Comparison of ENCODE assay signal across 8 cellular contexts in genomic region chr11:112227002-112227401, GRCh38. TPM values are rescaled to one million over a fixed set of nuclear protein-coding genes. Genes with fewer than 3 reads are reported as not detected.
DNase-seq lines count a peak whose midpoint lies in the region; ATAC-seq and TF ChIP-seq lines count a peak whose summit lies in the region.

No MANE protein-coding gene starts in this region.

- TF ChIP-seq POLR2A in breast epithelium (IDR thresholded peaks at IDR 0.05) (no peak), right lobe of liver (IDR thresholded peaks at IDR 0.05) (no peak), tibial nerve (IDR thresholded peaks at IDR 0.05) (no peak)

- no peaks in the 10 kb centered on the region for H3K9me3 Mint-ChIP-seq in Calu3 (ENCODE audit: low read depth, unreplicated experiment)

- no peaks in the 10 kb centered on the region for H3K9me3 ChIP-seq in breast epithelium
- no peaks in the 10 kb centered on the region for H3K9me3 ChIP-seq in right lobe of liver
- no peaks in the 10 kb centered on the region for H3K9me3 ChIP-seq in tibial nerve

- no TSS peak for BruUV-seq in Calu3 (replicated peaks; lab: Mats Ljungman, UMichigan)

- H3K36me3 Mint-ChIP-seq in Calu3 (ENCODE audit: insufficient read depth, unreplicated experiment) = peaks cover 36% of the 10 kb centered on the region

- H3K27ac ChIP-seq in breast epithelium (peak overlapping the region; percentile 97 to 98), right lobe of liver (peak overlapping the region; percentile 95 to 99 (median 96)), tibial nerve (peak overlapping the region; percentile 96 to 100 (median 100))

- H3K4me1 ChIP-seq in breast epithelium (peaks cover 0 to 7% of the 10 kb centered on the region in 2 donors), right lobe of liver (peaks cover 0 to 29% (median 11%) of the 10 kb centered on the region in 4 donors), tibial nerve (peaks cover 0 to 26% (median 3%) of the 10 kb centered on the region in 4 donors)

- WGBS in right lobe of liver (ENCODE audit: insufficient coverage, low coverage, low lambda C conversion rate, missing lambda C conversion rate) = 10% methylated on average over 12 of the region's 12 CpGs
- 1 to 5% methylated on average over 12 of the region's 12 CpGs for WGBS in tibial nerve, 2 donors

- peak overlapping the region; percentile 87 for H3K4me3 ChIP-seq in LNCaP clone FGC (ENCODE audit: low read depth, low read length)
- H3K4me3 ChIP-seq in breast epithelium = peak overlapping the region; percentile 76 to 99 (median 80)
- H3K4me3 ChIP-seq in right lobe of liver = peak overlapping the region; percentile 64 to 69 (median 67)
- peak overlapping the region; percentile 64 to 97 (median 77) for H3K4me3 ChIP-seq in tibial nerve

- no peak for ATAC-seq in right lobe of liver
- ATAC-seq in GM19023 (IDR thresholded peaks at IDR 0.05; ENCODE audit: unreplicated experiment) = no peak

- peaks cover 8% of the 10 kb centered on the region for H3K4me1 Mint-ChIP-seq in Calu3 (ENCODE audit: low read depth, unreplicated experiment)

- DNase-seq in Calu3 (no peak), LNCaP clone FGC (ENCODE audit: low read depth) (no peak), breast epithelium (ENCODE audit: low spot score in 2 of 2) (no peak), right lobe of liver (no peak), tibial nerve (ENCODE audit: low spot score in 2 of 2) (no peak), COR-L47 (lab: John Stamatoyannopoulos, UW) (no peak)
- DNase-seq in activated CD8-positive, alpha-beta memory T cell treated with anti-CD3 and anti-CD28 coated beads, Interleukin-2, amount 50 U/mL, for 4 hours = no peak

- intact Hi-C loops in Calu3 (cut with micrococcal nuclease; ENCODE audit: unreplicated experiment) = loop anchor here (5.0 kb wide), 1 partner anchor 40 kb away; no protein-coding TSS in a partner anchor
- intact Hi-C loops in breast epithelium (cut with DNase I; ENCODE audit: low total_unique reads) = loop anchor here (5.0 kb wide), 1 partner anchor 1030 kb away; no protein-coding TSS in a partner anchor
- intact Hi-C loops in right lobe of liver (cut with DNase I) = no loop called here

- no peak for TF ChIP-seq EP300 in tibial nerve (IDR thresholded peaks at IDR 0.05)

- no peak for TF ChIP-seq CTCF in Calu3 (IDR thresholded peaks at IDR 0.05; ENCODE audit: unreplicated experiment)
- TF ChIP-seq CTCF in LNCaP clone FGC (IDR thresholded peaks at IDR 0.05; ENCODE audit: control insufficient read depth, extremely low read depth, insufficient read depth) = no peak
- TF ChIP-seq CTCF in breast epithelium (IDR thresholded peaks at IDR 0.05) = no peak
- TF ChIP-seq CTCF in right lobe of liver (IDR thresholded peaks at IDR 0.05) = no peak
- TF ChIP-seq CTCF in tibial nerve (IDR thresholded peaks at IDR 0.05) = peak in 2 of 5 experiments; percentile 2 to 5

- H3K27me3 Mint-ChIP-seq in Calu3 (ENCODE audit: unreplicated experiment) = no peaks in the 10 kb centered on the region

- H3K36me3 ChIP-seq in breast epithelium (no peaks in the 10 kb centered on the region), right lobe of liver (peaks cover 0 to 28% (median 15%) of the 10 kb centered on the region in 4 donors), tibial nerve (peaks cover 0 to 26% (median 13%) of the 10 kb centered on the region in 3 donors)

- CTCF ChIA-PET in Calu3 (lab: Charles Lee) = interaction anchor here (0.9 kb wide), 1 partner anchor 53 kb away, joined by 5 read pairs; no protein-coding TSS in a partner anchor

- H3K27ac Mint-ChIP-seq in Calu3 (ENCODE audit: unreplicated experiment) = peak overlapping the region; percentile 90

- peak overlapping the region; percentile 81 for H3K4me3 Mint-ChIP-seq in Calu3 (ENCODE audit: low read depth, unreplicated experiment)

- H3K27me3 ChIP-seq in breast epithelium (no peaks in the 10 kb centered on the region), right lobe of liver (no peaks in the 10 kb centered on the region), tibial nerve (no peaks in the 10 kb centered on the region)

RNA-seq across cellular contexts. Expression of gene PTS, which starts 0.8 kb away (rescaled TPM):
- total RNA-seq in Calu3 (2022) (28.8 and 29.3 TPM in 2 replicates), breast epithelium (10 to 100 TPM; 21.8 to 40.4 (median 38.7) TPM), right lobe of liver (10 to 100 TPM; 37.8 to 66.9 (median 55.4) TPM), tibial nerve (10 to 100 TPM; 24.3 to 40.0 (median 38.3) TPM)

RNA-seq across cellular contexts. Expression of gene PLET1, which starts 33.7 kb away (rescaled TPM):
- not detected in 2 replicates for total RNA-seq in Calu3 (2022)
- not detected for total RNA-seq in breast epithelium
- total RNA-seq in right lobe of liver = not detected
- not detected for total RNA-seq in tibial nerve

RNA-seq across cellular contexts. Expression of gene BCO2, which starts 51.7 kb away (rescaled TPM):
- total RNA-seq in Calu3 (2022) (13.8 and 15.0 TPM in 2 replicates), breast epithelium (10 to 100 TPM in 1 of 3 donors, 1 to 10 TPM in 2; 3.4 to 10.8 (median 5.2) TPM), right lobe of liver (100 to 1,000 TPM in 2 of 6 experiments, 10 to 100 TPM in 4; 33.3 to 118 (median 75.5) TPM), tibial nerve (10 to 100 TPM in 3 of 4 donors, 1 to 10 TPM in 1; 5.1 to 31.2 (median 20.6) TPM)

RNA-seq across cellular contexts. Expression of gene TEX12, which starts 59.8 kb away (rescaled TPM):
- total RNA-seq in Calu3 (2022) (not detected in 2 replicates), breast epithelium (1 to 10 TPM in 2 of 3 donors, not detected in 1; 1.2 to 1.3 TPM), right lobe of liver (under 1 TPM in 1 of 6 experiments, not detected in 5; 0.31 TPM), tibial nerve (1 to 10 TPM in 1 of 4 donors, not detected in 3; 2.4 TPM)

Comparison
In these comparisons a context has a peak if more than half of its experiments do, and no peak if none do; other contexts are left out.
1. intact Hi-C loops: an anchor here in Calu3 (5.0 kb wide) and breast epithelium (5.0 kb wide); none called in right lobe of liver.